In genomic region chr11:112279901-112280267, GRCh38 we compare ENCODE assay signal across 9 cellular contexts. TPM values are rescaled to one million over a fixed set of nuclear protein-coding genes. Genes with fewer than 3 reads are reported as not detected.
DNase-seq lines count a peak whose midpoint lies in the region; ATAC-seq and TF ChIP-seq lines count a peak whose summit lies in the region.
"Had no signal": no experiment of that assay in that cellular context is flagged by ENCODE, and none has a peak within 500 bp of the region (broad histone marks: within the 10 kb centered on the region; RNA-seq: fewer than 3 reads in every experiment).

No MANE protein-coding gene starts in this region.

- no peak overlapping the region for H2AK5ac ChIP-seq in neuronal stem cell (ENCODE audit: low read depth, low read length)

- no CpG with 5 or more reads among the region's 15 CpGs for WGBS in neuronal stem cell (ENCODE audit: extremely low coverage in 2 of 2, insufficient read length in 2 of 2, insufficient replicate concordance in 1 of 2), 2 donors

- no peak overlapping the region for H3K23ac ChIP-seq in neuronal stem cell (ENCODE audit: low read depth, low read length, poor library complexity)

- H3K14ac ChIP-seq in neuronal stem cell (ENCODE audit: low read length): no peak overlapping the region

- peaks cover 39% of the 10 kb centered on the region for H3K4me1 Mint-ChIP-seq in activated T-helper 1 cell treated with anti-CD3 and anti-CD28 coated beads, Interleukin-12 subunit alpha, Interleukin-12 subunit beta, Interleukin-2, Interleukin-4 antibody, amounts not matched to agents 30 ng/mL and 10 ng/mL and 1 ng/mL, durations not matched to agents 14 hours and 24 hours and 36 hours (ENCODE audit: low read depth)

- H4K8ac ChIP-seq in neuronal stem cell (ENCODE audit: low read depth, low read length): no peak overlapping the region

- no TSS peak for BruUV-seq in PC-3 (replicated peaks; lab: Mats Ljungman, UMichigan)

- H3K9me3 ChIP-seq in PC-3 (ENCODE audit: low read length): no peaks in the 10 kb centered on the region
- H3K9me3 ChIP-seq in neuronal stem cell (replicated peaks in 1 of 2; ENCODE audit: control insufficient read depth in 2 of 2, insufficient read depth in 1 of 2, low read depth in 1 of 2, low read length in 2 of 2): no peaks in the 10 kb centered on the region
- H3K9me3 ChIP-seq: SJSA1 had no signal

- no peaks in the 10 kb centered on the region for H3K79me1 ChIP-seq in neuronal stem cell (ENCODE audit: low read depth, low read length)

- DNase-seq in Ammon's horn (ENCODE audit: low spot score) (peak; percentile 82), PC-3 (peak; percentile 69), fibroblast of the conjunctiva (ENCODE audit: low read depth) (peak; percentile 32), neuronal stem cell (ENCODE audit: low spot score) (peak; percentile 54), substantia nigra (lab: John Stamatoyannopoulos, UW) (peak in 47 of 49 donors; percentile 9 to 83 (median 55))
- DNase-seq in activated T-helper 1 cell treated with anti-CD3 and anti-CD28 coated beads, Interleukin-12 subunit alpha, Interleukin-12 subunit beta, Interleukin-2, Interleukin-4 antibody, amounts not matched to agents 30 ng/mL and 10 ng/mL and 1 ng/mL, durations not matched to agents 14 hours and 24 hours and 36 hours (ENCODE audit: low spot score): peak; percentile 60

- ATAC-seq in GM19043 (IDR thresholded peaks at IDR 0.05; ENCODE audit: low read depth, unreplicated experiment) (peak; percentile 56), HG03565 (IDR thresholded peaks at IDR 0.05; ENCODE audit: unreplicated experiment) (peak; percentile 19), PC-3 (peak; percentile 77)

- H2BK120ac ChIP-seq in neuronal stem cell (ENCODE audit: low read depth, low read length): no peak overlapping the region

- intact Hi-C loops in PC-3 (cut with micrococcal nuclease): loop anchor here (1.0 to 10.0 kb wide), 3 partner anchors 61 to 195 kb away; partner anchors contain the start of genes SDHD and TIMM8B
- intact Hi-C loops in activated T-helper 1 cell treated with anti-CD3 and anti-CD28 coated beads, Interleukin-12 subunit alpha, Interleukin-12 subunit beta, Interleukin-2, Interleukin-4 antibody, amounts not matched to agents 30 ng/mL and 10 ng/mL and 1 ng/mL, durations not matched to agents 14 hours and 24 hours and 36 hours (cut with micrococcal nuclease): loop anchor here (1.0 to 10.0 kb wide), 7 partner anchors 54 to 405 kb away; partner anchors contain the start of genes ALG9, CFAP68, DLAT and FDXACB1

- peak overlapping the region; percentile 24 for H3K18ac ChIP-seq in neuronal stem cell (ENCODE audit: low read length)

- H3K27ac ChIP-seq in PC-3 (ENCODE audit: low read length): no peak overlapping the region
- H3K27ac ChIP-seq in neuronal stem cell (replicated peaks; ENCODE audit: low read length): no peak overlapping the region
- H3K27ac ChIP-seq in substantia nigra (ENCODE audit: low read depth, low read length, poor library complexity, severe bottlenecking): peak overlapping the region; percentile 46
- H3K27ac ChIP-seq: SJSA1 had no signal

- H3F3A ChIP-seq in PC-3 (ENCODE audit: low read length, unreplicated experiment): no peaks in the 10 kb centered on the region

- no peak overlapping the region for H2BK12ac ChIP-seq in neuronal stem cell (ENCODE audit: low read length)

- H3K9ac ChIP-seq in PC-3 (ENCODE audit: low read length) (no peak overlapping the region), neuronal stem cell (ENCODE audit: low read depth, low read length, poor library complexity) (no peak overlapping the region)

- H3K9me2 ChIP-seq in PC-3 (replicated peaks; ENCODE audit: low read length): no peaks in the 10 kb centered on the region

- no peaks in the 10 kb centered on the region for H3K79me2 ChIP-seq in PC-3 (ENCODE audit: low read length)

- peak overlapping the region; percentile 85 for H3K4me3 Mint-ChIP-seq in activated T-helper 1 cell treated with anti-CD3 and anti-CD28 coated beads, Interleukin-12 subunit alpha, Interleukin-12 subunit beta, Interleukin-2, Interleukin-4 antibody, amounts not matched to agents 30 ng/mL and 10 ng/mL and 1 ng/mL, durations not matched to agents 14 hours and 24 hours and 36 hours

- CTCF ChIA-PET in PC-3 (lab: Charles Lee): interaction anchor here (0.7 to 2.2 kb wide), 5 partner anchors 15 to 173 kb away, joined by 3 to 60 read pairs (median 7); no protein-coding TSS in a partner anchor

- peak; percentile 59 for TF ChIP-seq CTCF in PC-3 (conservative IDR thresholded peaks at IDR 0.05; ENCODE audit: low read depth, low read length)

- H3K36me3 Mint-ChIP-seq in activated T-helper 1 cell treated with anti-CD3 and anti-CD28 coated beads, Interleukin-12 subunit alpha, Interleukin-12 subunit beta, Interleukin-2, Interleukin-4 antibody, amounts not matched to agents 30 ng/mL and 10 ng/mL and 1 ng/mL, durations not matched to agents 14 hours and 24 hours and 36 hours (ENCODE audit: low read depth): no peaks in the 10 kb centered on the region

- no peak overlapping the region for H3K4ac ChIP-seq in neuronal stem cell (ENCODE audit: low read length)

- no peaks in the 10 kb centered on the region for H4K20me1 ChIP-seq in PC-3 (ENCODE audit: low read length)

- H3K27ac Mint-ChIP-seq in activated T-helper 1 cell treated with anti-CD3 and anti-CD28 coated beads, Interleukin-12 subunit alpha, Interleukin-12 subunit beta, Interleukin-2, Interleukin-4 antibody, amounts not matched to agents 30 ng/mL and 10 ng/mL and 1 ng/mL, durations not matched to agents 14 hours and 24 hours and 36 hours: no peak overlapping the region

- H3K36me3 ChIP-seq in PC-3 (ENCODE audit: low read depth, low read length) (no peaks in the 10 kb centered on the region), neuronal stem cell (replicated peaks in 1 of 2; ENCODE audit: control insufficient read depth in 2 of 2, insufficient read depth in 2 of 2, low read length in 2 of 2) (no peaks in the 10 kb centered on the region)
- H3K36me3 ChIP-seq: SJSA1 had no signal

- no peak overlapping the region for H4K91ac ChIP-seq in neuronal stem cell (ENCODE audit: low read depth, low read length, poor library complexity)

- no peak overlapping the region for H2BK5ac ChIP-seq in neuronal stem cell (ENCODE audit: low read length)

- H3K4me2 ChIP-seq in PC-3 (ENCODE audit: low read length) (peak overlapping the region; percentile 98), neuronal stem cell (ENCODE audit: insufficient read depth, low read length, poor library complexity, severe bottlenecking) (peak overlapping the region; percentile 52)

- H3K27me3 Mint-ChIP-seq in activated T-helper 1 cell treated with anti-CD3 and anti-CD28 coated beads, Interleukin-12 subunit alpha, Interleukin-12 subunit beta, Interleukin-2, Interleukin-4 antibody, amounts not matched to agents 30 ng/mL and 10 ng/mL and 1 ng/mL, durations not matched to agents 14 hours and 24 hours and 36 hours (ENCODE audit: insufficient read depth): peaks cover 4% of the 10 kb centered on the region

- POLR2A ChIA-PET in PC-3 (lab: Charles Lee; ENCODE audit: unreplicated experiment): no interaction called here

- H3K4me3 ChIP-seq in PC-3 (ENCODE audit: low read length) (peak overlapping the region; percentile 72), neuronal stem cell (ENCODE audit: low read length in 2 of 2) (peak overlapping the region; percentile 9 to 18)
- H3K4me3 ChIP-seq: SJSA1 had no signal

- H2AFZ ChIP-seq in PC-3 (ENCODE audit: low read length) (peak overlapping the region; percentile 96), neuronal stem cell (ENCODE audit: low read length) (peak overlapping the region; percentile 90)

- H2BK15ac ChIP-seq in neuronal stem cell (ENCODE audit: low read length): no peak overlapping the region

- no peaks in the 10 kb centered on the region for H3K9me3 Mint-ChIP-seq in activated T-helper 1 cell treated with anti-CD3 and anti-CD28 coated beads, Interleukin-12 subunit alpha, Interleukin-12 subunit beta, Interleukin-2, Interleukin-4 antibody, amounts not matched to agents 30 ng/mL and 10 ng/mL and 1 ng/mL, durations not matched to agents 14 hours and 24 hours and 36 hours

- 0 out of 2 replicates have a peak, but pooled peaks cover 4% of the 10 kb centered on the region for H3K4me1 ChIP-seq in PC-3 (ENCODE audit: insufficient read depth, low read length)
- H3K4me1 ChIP-seq in neuronal stem cell (ENCODE audit: control insufficient read depth in 2 of 2, insufficient read depth in 1 of 2, low read depth in 1 of 2, low read length in 2 of 2): peaks cover 0 to 3% of the 10 kb centered on the region in 2 donors

- no peaks in the 10 kb centered on the region for H3K27me3 ChIP-seq in PC-3 (ENCODE audit: low read length)
- H3K27me3 ChIP-seq in neuronal stem cell (ENCODE audit: control insufficient read depth in 3 of 3, insufficient read depth in 3 of 3, low read depth in 1 of 3, low read length in 3 of 3): no peaks in the 10 kb centered on the region
- H3K27me3 ChIP-seq: SJSA1 had no signal

RNA-seq across cellular contexts. Expression of gene PLET1, which starts 19.2 kb away (rescaled TPM):
- 0.26 TPM in 1 of 2 replicates, not detected in the other for total RNA-seq in PC-3 (2014; rRNA removed)
- not detected in 2 replicates for total RNA-seq in activated T-helper 1 cell treated with anti-CD3 and anti-CD28 coated beads, Interleukin-12 subunit alpha, Interleukin-12 subunit beta, Interleukin-2, Interleukin-4 antibody, amounts not matched to agents 30 ng/mL and 10 ng/mL and 1 ng/mL, durations not matched to agents 14 hours and 24 hours and 36 hours
- polyA plus RNA-seq in neuronal stem cell (2013, experiment 1 of 2): not detected
- polyA plus RNA-seq in neuronal stem cell (2013, experiment 2 of 2): not detected
- total RNA-seq: SJSA1 had no signal

RNA-seq across cellular contexts. Expression of gene PTS, which starts 53.7 kb away (rescaled TPM):
- 53.0 and 77.4 TPM in 2 replicates for total RNA-seq in PC-3 (2014; rRNA removed)
- total RNA-seq in activated T-helper 1 cell treated with anti-CD3 and anti-CD28 coated beads, Interleukin-12 subunit alpha, Interleukin-12 subunit beta, Interleukin-2, Interleukin-4 antibody, amounts not matched to agents 30 ng/mL and 10 ng/mL and 1 ng/mL, durations not matched to agents 14 hours and 24 hours and 36 hours: 28.9 and 35.0 TPM in 2 replicates
- 41.6 TPM for polyA plus RNA-seq in neuronal stem cell (2013, experiment 1 of 2)
- 43.7 TPM for polyA plus RNA-seq in neuronal stem cell (2013, experiment 2 of 2)

Comparison
In these comparisons a context has a peak if more than half of its experiments do, and no peak if none do; other contexts are left out.
1. DNase-seq: peak in every context shown above with its lines; median percentile 82 in Ammon's horn; 69 in PC-3; 60 in activated T-helper 1 cell treated with anti-CD3 and anti-CD28 coated beads, Interleukin-12 subunit alpha, Interleukin-12 subunit beta, Interleukin-2, Interleukin-4 antibody, amounts not matched to agents 30 ng/mL and 10 ng/mL and 1 ng/mL, durations not matched to agents 14 hours and 24 hours and 36 hours; 55 in substantia nigra; 54 in neuronal stem cell; 32 in fibroblast of the conjunctiva.
2. ATAC-seq: peak in every context shown above with its lines; median percentile 77 in PC-3; 56 in GM19043; 19 in HG03565.